In the genomic region with DNA sequence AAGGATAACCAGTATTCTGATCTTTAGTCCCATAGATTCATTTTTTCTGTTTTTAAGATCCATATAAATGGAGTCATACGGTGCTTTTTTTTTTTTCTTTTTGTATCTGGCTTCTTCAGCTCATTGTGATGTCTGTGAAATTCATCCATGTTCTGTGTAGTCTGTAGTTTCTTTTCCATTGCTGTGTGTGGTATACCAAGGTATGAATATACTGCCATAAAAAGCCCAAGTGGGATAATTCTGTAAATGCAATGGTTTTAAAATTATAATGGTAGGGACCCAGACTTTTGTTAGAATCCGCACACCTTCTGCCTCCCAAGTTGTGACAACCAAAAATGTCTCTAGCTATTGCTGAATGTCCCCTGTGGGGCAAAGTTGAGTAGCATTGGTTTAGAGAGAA, we compare ENCODE assay signal across 26 cellular contexts.
"Had no signal": no experiment of that assay in that cellular context is flagged by ENCODE, and none has a peak within 500 bp of the region (broad histone marks: within the 10 kb centered on the region; RNA-seq: fewer than 3 reads in every experiment).

No MANE protein-coding gene starts in this region.

- H3K4me3 Mint-ChIP-seq: activated CD8-positive, alpha-beta T cell treated with anti-CD3 and anti-CD28 coated beads for 36 hours; activated naive CD8-positive, alpha-beta T cell; activated T-helper 1 cell treated with anti-CD3 and anti-CD28 coated beads, Interleukin-12 subunit alpha, Interleukin-12 subunit beta, Interleukin-2, Interleukin-4 antibody, amounts not matched to agents 30 ng/mL and 10 ng/mL and 1 ng/mL, durations not matched to agents 14 hours and 24 hours and 36 hours; effector memory CD8-positive, alpha-beta T cell; nephron progenitor cell; stimulated activated naive B cell treated with anti-CD40 and anti-IgM and Interleukin-4, amounts not matched to agents 10 μg/mL and 1 μg/mL and 100 μg/mL, for 72 hours had no signal

- DNase-seq: activated CD4-positive, alpha-beta T cell treated with anti-CD3 and anti-CD28 coated beads, Interleukin-2, amount 50 U/mL, for 1 hour; activated CD4-positive, CD25-positive, alpha-beta regulatory T cell treated with anti-CD3 and anti-CD28 coated beads, Interleukin-2, amount 50 U/mL, for 72 hours; activated CD8-positive, alpha-beta T cell treated with anti-CD3 and anti-CD28 coated beads for 36 hours; activated gamma-delta T cell; aorta; body of pancreas; cortex of kidney; effector memory CD8-positive, alpha-beta T cell; erythroblast; head of caudate nucleus; hippocampal formation; left cardiac atrium; left ventricle myocardium superior; mucosa of descending colon; nephron progenitor cell; ovary; retina; stimulated activated CD4-positive, alpha-beta T cell treated with anti-CD3 and anti-CD28 coated beads, Interleukin-1b, Interleukin-23, amount 100 ng/mL, for 48 hours; stimulated activated CD4-positive, alpha-beta T cell treated with anti-CD3 and anti-CD28 coated beads, Interleukin-4, amount 100 ng/mL, for 4 hours; stimulated activated CD8-positive, alpha-beta memory T cell treated with anti-CD3 and anti-CD28 coated beads, Interleukin-4, amount 100 ng/mL, for 48 hours; stimulated activated naive B cell treated with anti-CD40 and anti-IgM and Interleukin-4, amounts not matched to agents 10 μg/mL and 1 μg/mL and 100 μg/mL, for 72 hours; stomach; T-helper 2 cell; thyroid gland had no signal

- H3K27ac Mint-ChIP-seq: activated CD8-positive, alpha-beta T cell treated with anti-CD3 and anti-CD28 coated beads for 36 hours; activated naive CD8-positive, alpha-beta T cell; activated T-helper 1 cell treated with anti-CD3 and anti-CD28 coated beads, Interleukin-12 subunit alpha, Interleukin-12 subunit beta, Interleukin-2, Interleukin-4 antibody, amounts not matched to agents 30 ng/mL and 10 ng/mL and 1 ng/mL, durations not matched to agents 14 hours and 24 hours and 36 hours; nephron progenitor cell; stimulated activated naive B cell treated with anti-CD40 and anti-IgM and Interleukin-4, amounts not matched to agents 10 μg/mL and 1 μg/mL and 100 μg/mL, for 72 hours had no signal

- ATAC-seq: activated CD8-positive, alpha-beta T cell treated with anti-CD3 and anti-CD28 coated beads for 36 hours; body of pancreas; effector memory CD8-positive, alpha-beta T cell; left cardiac atrium; left ventricle myocardium superior; mucosa of descending colon; stimulated activated naive B cell treated with anti-CD40 and anti-IgM and Interleukin-4, amounts not matched to agents 10 μg/mL and 1 μg/mL and 100 μg/mL, for 72 hours had no signal

- H3K9me3 Mint-ChIP-seq: activated CD8-positive, alpha-beta T cell treated with anti-CD3 and anti-CD28 coated beads for 36 hours; activated T-helper 1 cell treated with anti-CD3 and anti-CD28 coated beads, Interleukin-12 subunit alpha, Interleukin-12 subunit beta, Interleukin-2, Interleukin-4 antibody, amounts not matched to agents 30 ng/mL and 10 ng/mL and 1 ng/mL, durations not matched to agents 14 hours and 24 hours and 36 hours; effector memory CD8-positive, alpha-beta T cell; stimulated activated naive B cell treated with anti-CD40 and anti-IgM and Interleukin-4, amounts not matched to agents 10 μg/mL and 1 μg/mL and 100 μg/mL, for 72 hours had no signal

- H3K27me3 Mint-ChIP-seq: activated CD8-positive, alpha-beta T cell treated with anti-CD3 and anti-CD28 coated beads for 36 hours; activated naive CD8-positive, alpha-beta T cell; effector memory CD8-positive, alpha-beta T cell; stimulated activated naive B cell treated with anti-CD40 and anti-IgM and Interleukin-4, amounts not matched to agents 10 μg/mL and 1 μg/mL and 100 μg/mL, for 72 hours had no signal

- H3K4me1 Mint-ChIP-seq: nephron progenitor cell had no signal
